ENCODE assay signal across 30 cellular contexts in the genomic region with DNA sequence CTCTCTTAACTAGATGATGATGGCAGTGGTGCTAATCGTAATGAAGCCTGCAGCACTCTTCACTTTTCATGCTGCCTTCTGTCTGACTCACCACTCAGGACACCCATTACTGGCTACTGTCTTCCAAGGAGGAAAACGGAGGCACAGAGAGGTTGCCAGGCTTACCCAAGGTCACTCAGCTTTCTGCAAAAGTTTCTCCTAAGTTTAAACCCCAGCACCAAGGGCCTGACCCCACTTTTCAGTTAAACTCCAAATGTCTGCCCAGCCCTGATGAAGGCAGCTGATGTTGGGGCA.
DNase-seq lines count a peak whose midpoint lies in the region; ATAC-seq, FAIRE-seq and TF ChIP-seq lines count a peak whose summit lies in the region.
"Had no signal": no experiment of that assay in that cellular context is flagged by ENCODE, and none has a peak within 500 bp of the region (broad histone marks: within the 10 kb centered on the region; RNA-seq: fewer than 3 reads in every experiment).

No MANE protein-coding gene starts in this region.

- DNase-seq in HepG2 (ENCODE audit: low spot score): no peak
- DNase-seq in right lobe of liver: no peak
- DNase-seq in activated CD8-positive, alpha-beta T cell treated with anti-CD3 and anti-CD28 coated beads for 36 hours: no peak
- DNase-seq in inferior parietal cortex (ENCODE audit: extremely low spot score): no peak
- no peak for DNase-seq in dedifferentiated amniotic fluid mesenchymal stem cell (ENCODE audit: extremely low spot score)
- DNase-seq: activated CD4-positive, alpha-beta T cell treated with anti-CD3 and anti-CD28 coated beads for 48 hours; activated naive CD4-positive, alpha-beta T cell treated with anti-CD3 and anti-CD28 coated beads, Interleukin-2, amount 50 U/mL, for 16 hours; anterior cingulate cortex; caudate nucleus; COR-L47; dermis blood vessel endothelial cell; islet precursor cell; left ventricle myocardium superior; midbrain; NCI-H1105; NCI-H187 treated with DMSO at 0.1 percent for 48 hours; NCI-H524; retina; small intestine; stimulated activated CD8-positive, alpha-beta memory T cell treated with anti-CD3 and anti-CD28 coated beads, Interleukin-4, amount 100 ng/mL, for 48 hours; T-helper 9 cell; WERI-Rb-1 had no signal

- H3K36me3 Mint-ChIP-seq in activated CD8-positive, alpha-beta T cell treated with anti-CD3 and anti-CD28 coated beads for 36 hours (ENCODE audit: low read depth): peaks cover 6% of the 10 kb centered on the region
- H3K36me3 Mint-ChIP-seq in stimulated activated memory B cell treated with anti-CD40 and anti-IgM and Interleukin-4, amounts not matched to agents 10 μg/mL and 1 μg/mL and 100 μg/mL, for 72 hours: no peaks in the 10 kb centered on the region

- no peak for FAIRE-seq in HepG2 (lab: Jason Lieb, UNC)
- FAIRE-seq: pancreas, small intestine had no signal

- peaks cover 92% of the 10 kb centered on the region for H3K4me1 Mint-ChIP-seq in activated CD8-positive, alpha-beta T cell treated with anti-CD3 and anti-CD28 coated beads for 36 hours (ENCODE audit: low read depth)
- H3K4me1 Mint-ChIP-seq in stimulated activated memory B cell treated with anti-CD40 and anti-IgM and Interleukin-4, amounts not matched to agents 10 μg/mL and 1 μg/mL and 100 μg/mL, for 72 hours: peaks cover 47% of the 10 kb centered on the region
- H3K4me1 Mint-ChIP-seq: nephron had no signal

- H3K9ac ChIP-seq in HepG2 (ENCODE audit: insufficient read depth, low read depth, low read length): no peak overlapping the region

- BruUV-seq in HepG2 (replicated peaks; lab: Mats Ljungman, UMichigan): no TSS peak

- H3K4me3 Mint-ChIP-seq in activated CD8-positive, alpha-beta T cell treated with anti-CD3 and anti-CD28 coated beads for 36 hours: no peak overlapping the region
- no peak overlapping the region for H3K4me3 Mint-ChIP-seq in stimulated activated memory B cell treated with anti-CD40 and anti-IgM and Interleukin-4, amounts not matched to agents 10 μg/mL and 1 μg/mL and 100 μg/mL, for 72 hours
- H3K4me3 Mint-ChIP-seq: GM23338, nephron had no signal

- in situ Hi-C loops in HepG2 (cut with HindIII; ENCODE audit: extremely low pct_ligation_motif_present, low pct_unique_long_range_greater_than_20kb): no loop called here

- TF ChIP-seq RAD21 in HepG2 (CRISPR knock-in tag; IDR thresholded peaks at IDR 0.05): no peak

- H3K9me3 Mint-ChIP-seq in activated CD8-positive, alpha-beta T cell treated with anti-CD3 and anti-CD28 coated beads for 36 hours: peaks cover 4% of the 10 kb centered on the region
- H3K9me3 Mint-ChIP-seq in stimulated activated memory B cell treated with anti-CD40 and anti-IgM and Interleukin-4, amounts not matched to agents 10 μg/mL and 1 μg/mL and 100 μg/mL, for 72 hours: no peaks in the 10 kb centered on the region
- H3K9me3 Mint-ChIP-seq: GM23338, nephron had no signal

- no peak overlapping the region for H2AFZ ChIP-seq in HepG2 (ENCODE audit: low read length)

- ATAC-seq in HepG2: no peak
- no peak for ATAC-seq in right lobe of liver
- no peak for ATAC-seq in activated CD8-positive, alpha-beta T cell treated with anti-CD3 and anti-CD28 coated beads for 36 hours
- peak; percentile 26 for ATAC-seq in esophagus mucosa
- ATAC-seq in stimulated activated memory B cell treated with anti-CD40 and anti-IgM and Interleukin-4, amounts not matched to agents 10 μg/mL and 1 μg/mL and 100 μg/mL, for 72 hours: no peak
- no peak for ATAC-seq in GM18520 (IDR thresholded peaks at IDR 0.05; ENCODE audit: unreplicated experiment)
- ATAC-seq: left ventricle myocardium superior, pancreas, Right ventricle myocardium inferior had no signal

- H3K27ac ChIP-seq in HepG2 (ENCODE audit: extremely low read length, insufficient read depth, low read length): no peak overlapping the region
- no peak overlapping the region for H3K27ac ChIP-seq in right lobe of liver
- H3K27ac ChIP-seq: pancreas, tibial nerve, WERI-Rb-1 had no signal

- no peak for TF ChIP-seq CTCF in HepG2 (CRISPR knock-in tag; IDR thresholded peaks at IDR 0.05)
- no peak for TF ChIP-seq CTCF in right lobe of liver (IDR thresholded peaks at IDR 0.05)
- TF ChIP-seq CTCF in activated CD8-positive, alpha-beta T cell treated with anti-CD3 and anti-CD28 coated beads for 36 hours (IDR thresholded peaks at IDR 0.05): no peak

- intact Hi-C loops in HepG2 (cut with micrococcal nuclease; ENCODE audit: unreplicated experiment): no loop called here
- intact Hi-C loops in right lobe of liver (cut with DNase I): no loop called here
- intact Hi-C loops in activated CD8-positive, alpha-beta T cell treated with anti-CD3 and anti-CD28 coated beads for 36 hours (cut with micrococcal nuclease): loop anchor here (10.0 kb wide), 1 partner anchor 557 kb away; no protein-coding TSS in a partner anchor

- H3K9me3 ChIP-seq in HepG2 (ENCODE audit: low read length): no peaks in the 10 kb centered on the region
- no peaks in the 10 kb centered on the region for H3K9me3 ChIP-seq in right lobe of liver
- H3K9me3 ChIP-seq: pancreas, tibial nerve had no signal

- H3K27me3 ChIP-seq in HepG2 (ENCODE audit: control insufficient read depth in 1 of 2, insufficient read depth in 2 of 2, low read length in 2 of 2) (peaks cover 6 to 50% of the 10 kb centered on the region in 2 experiments; a peak in 3 of 5 replicates), right lobe of liver (no peaks in the 10 kb centered on the region)

- no peaks in the 10 kb centered on the region for H4K20me1 ChIP-seq in HepG2 (ENCODE audit: insufficient read depth, low read length)

- H3K4me1 ChIP-seq in HepG2 (ENCODE audit: insufficient read depth, low read length): peaks cover 47% of the 10 kb centered on the region
- no peaks in the 10 kb centered on the region for H3K4me1 ChIP-seq in right lobe of liver
- H3K4me1 ChIP-seq: pancreas had no signal

- POLR2A ChIA-PET in HepG2 (lab: Yijun Ruan, JAX): no interaction called here
- POLR2A ChIA-PET in activated CD8-positive, alpha-beta T cell treated with anti-CD3 and anti-CD28 coated beads for 36 hours (lab: Charles Lee): interaction anchor here (1.0 to 6.8 kb wide), 6 partner anchors 9 to 37 kb away, joined by 3 to 55 read pairs (median 10); no protein-coding TSS in a partner anchor

- no peak for TF ChIP-seq EP300 in HepG2 (IDR thresholded peaks at IDR 0.05; ENCODE audit: low read depth in 2 of 2, low read length in 2 of 2)
- no peak for TF ChIP-seq EP300 in HepG2 (CRISPR knock-in tag; IDR thresholded peaks at IDR 0.05; ENCODE audit: borderline replicate concordance)

- no peaks in the 10 kb centered on the region for H3K79me2 ChIP-seq in HepG2 (ENCODE audit: insufficient read depth, low read length)

- peak overlapping the region; percentile 40 for H3K27ac Mint-ChIP-seq in activated CD8-positive, alpha-beta T cell treated with anti-CD3 and anti-CD28 coated beads for 36 hours
- H3K27ac Mint-ChIP-seq in stimulated activated memory B cell treated with anti-CD40 and anti-IgM and Interleukin-4, amounts not matched to agents 10 μg/mL and 1 μg/mL and 100 μg/mL, for 72 hours: peak overlapping the region; percentile 33
- H3K27ac Mint-ChIP-seq: GM23338, nephron had no signal

- CTCF ChIA-PET in HepG2 (lab: Yijun Ruan, JAX; ENCODE audit: low intra/inter-chr PET ratio, low total read pairs): no interaction called here
- CTCF ChIA-PET in activated CD8-positive, alpha-beta T cell treated with anti-CD3 and anti-CD28 coated beads for 36 hours (lab: Charles Lee): interaction anchor here (0.9 to 5.4 kb wide), 7 partner anchors 9 to 78 kb away, joined by 3 to 23 read pairs (median 4); a partner anchor contains a TSS

- no peaks in the 10 kb centered on the region for H3K27me3 Mint-ChIP-seq in activated CD8-positive, alpha-beta T cell treated with anti-CD3 and anti-CD28 coated beads for 36 hours
- no peaks in the 10 kb centered on the region for H3K27me3 Mint-ChIP-seq in stimulated activated memory B cell treated with anti-CD40 and anti-IgM and Interleukin-4, amounts not matched to agents 10 μg/mL and 1 μg/mL and 100 μg/mL, for 72 hours

- no peak overlapping the region for H3K4me2 ChIP-seq in HepG2 (ENCODE audit: low read depth, low read length)
- H3K4me2 ChIP-seq: GM23338 had no signal

- no peak for TF ChIP-seq POLR2A in HepG2 (IDR thresholded peaks at IDR 0.05; ENCODE audit: insufficient read depth in 1 of 2, low read depth in 2 of 2, low read length in 2 of 2)
- TF ChIP-seq POLR2A in right lobe of liver (IDR thresholded peaks at IDR 0.05): no peak

- WGBS in HepG2 (ENCODE audit: low lambda C conversion rate): 83% methylated on average over 2 of the region's 2 CpGs
- WGBS in right lobe of liver (ENCODE audit: insufficient coverage, low coverage, low lambda C conversion rate, missing lambda C conversion rate): 68% methylated on average over 2 of the region's 2 CpGs

- H3K4me3 ChIP-seq in HepG2 (replicated peaks in 1 of 3; ENCODE audit: insufficient read depth in 1 of 3, low read depth in 2 of 3, low read length in 3 of 3) (no peak overlapping the region), right lobe of liver (no peak overlapping the region)
- H3K4me3 ChIP-seq: GM23338, pancreas, tibial nerve had no signal

- H3K36me3 ChIP-seq in HepG2 (replicated peaks in 1 of 2; ENCODE audit: control insufficient read depth in 1 of 2, insufficient read depth in 2 of 2, low read length in 2 of 2) (no peaks in the 10 kb centered on the region), right lobe of liver (no peaks in the 10 kb centered on the region)
- H3K36me3 ChIP-seq: pancreas, tibial nerve, WERI-Rb-1 had no signal

TF ChIP-seq in HepG2, 621 proteins besides CTCF, POLR2A, EP300 and RAD21:
- no peak for TF ChIP-seq XRCC5 (optimal IDR thresholded peaks at IDR 0.05; ENCODE audit: low read length)
- peak; percentile 64 for TF ChIP-seq ZNF768 (CRISPR knock-in tag; IDR thresholded peaks at IDR 0.05)
